8 cellular contexts compared by ENCODE assay signal in genomic region chr7:37732253-37732652, GRCh38. TPM values are rescaled to one million over a fixed set of nuclear protein-coding genes. Genes with fewer than 3 reads are reported as not detected.
DNase-seq lines count a peak whose midpoint lies in the region; ATAC-seq lines count a peak whose summit lies in the region.

No MANE protein-coding gene starts in this region.

- intact Hi-C loops in head of caudate nucleus (cut with DNase I) = no loop called here
- intact Hi-C loops in sciatic nerve (cut with DNase I) = no loop called here

- peak; percentile 58 for ATAC-seq in GM18870 (IDR thresholded peaks at IDR 0.05; ENCODE audit: unreplicated experiment)
- peak; percentile 80 for ATAC-seq in HG03196 (IDR thresholded peaks at IDR 0.05; ENCODE audit: unreplicated experiment)
- ATAC-seq in sciatic nerve = peak; percentile 97

- DNase-seq in CMK (ENCODE audit: low read depth) (peak; percentile 8), SHP77 (lab: John Stamatoyannopoulos, UW) (peak; percentile 31 to 33), head of caudate nucleus (peak in 22 of 42 donors; percentile 4 to 60 (median 25)), sciatic nerve (ENCODE audit: low spot score) (peak; percentile 63), NCI-H226 (no peak), NCI-H2227 treated with DMSO at 0.1 percent for 48 hours (lab: John Stamatoyannopoulos, UW) (no peak)

RNA-seq across cellular contexts. Expression of gene GPR141, which starts 48.7 kb away (rescaled TPM):
- 1.8 TPM for total RNA-seq in sciatic nerve

Comparison
In these comparisons a context has a peak if more than half of its experiments do, and no peak if none do; other contexts are left out.
1. DNase-seq: peak in CMK (single experiment), SHP77 (2 of 2), head of caudate nucleus (22 of 42) and sciatic nerve (single experiment); none in NCI-H226 (single experiment) and NCI-H2227 treated with DMSO at 0.1 percent for 48 hours (single experiment).
2. Peak in every context shown above with its lines, with median percentiles within 50 percentile points of each other: ATAC-seq.